Comparison of ENCODE assay signal across 10 cellular contexts in the genomic region with DNA sequence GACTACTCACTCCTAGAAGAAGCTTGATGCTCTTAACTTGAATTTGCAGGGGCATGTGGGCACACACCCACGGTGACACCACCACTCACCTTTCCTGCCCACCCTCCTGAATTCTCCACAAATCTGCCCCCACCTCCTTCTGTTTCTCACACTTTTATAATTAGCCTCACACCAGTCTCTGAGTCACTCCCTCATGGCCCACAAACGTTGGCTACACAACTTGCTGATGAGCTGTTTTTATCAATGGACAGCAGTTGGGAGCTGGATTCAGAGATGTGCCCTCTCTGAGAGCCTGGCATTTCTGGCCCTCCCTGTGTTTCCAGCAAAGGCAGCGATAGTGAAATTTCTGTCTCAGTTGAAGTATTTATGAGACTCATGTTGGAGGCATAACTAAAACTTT. TPM values are rescaled to one million over a fixed set of nuclear protein-coding genes. Genes with fewer than 3 reads are reported as not detected.
A peak's percentile ranks its signal among the peaks of the same experiment; 100 is the strongest.
DNase-seq lines count a peak whose midpoint lies in the region; ATAC-seq and TF ChIP-seq lines count a peak whose summit lies in the region.
"Had no signal": no experiment of that assay in that cellular context is flagged by ENCODE, and none has a peak within 500 bp of the region (broad histone marks: within the 10 kb centered on the region; RNA-seq: fewer than 3 reads in every experiment).

No MANE protein-coding gene starts in this region.

- in situ Hi-C loops in GM23248 (cut with MboI), result no loop called here

- H3K9me3 ChIP-seq in GM23248 (ENCODE audit: low read depth), result no peaks in the 10 kb centered on the region
- no peaks in the 10 kb centered on the region for H3K9me3 ChIP-seq in testis

- H3K36me3 ChIP-seq in GM23248 (ENCODE audit: low read depth), result no peaks in the 10 kb centered on the region
- no peaks in the 10 kb centered on the region for H3K36me3 ChIP-seq in testis (ENCODE audit: low read depth, missing control alignments)
- H3K36me3 ChIP-seq: WERI-Rb-1 had no signal

- ATAC-seq in activated naive CD8-positive, alpha-beta T cell treated with anti-CD3 and anti-CD28 coated beads, Interleukin-2, amount 10 ng/mL, durations not matched to agents 7 days and 5 days (ENCODE audit: low read depth), result no peak

- peak overlapping the region in 6 of 7 donors; percentile 27 to 82 (median 68) for H3K27ac Mint-ChIP-seq in CD14-positive monocyte
- H3K27ac Mint-ChIP-seq in activated naive CD8-positive, alpha-beta T cell treated with anti-CD3 and anti-CD28 coated beads, Interleukin-2, amount 10 ng/mL, durations not matched to agents 7 days and 5 days, result no peak overlapping the region
- H3K27ac Mint-ChIP-seq: HFFc6 had no signal

- TF ChIP-seq CTCF in CD14-positive monocyte (IDR thresholded peaks at IDR 0.05) (no peak), testis (IDR thresholded peaks at IDR 0.05) (no peak)

- H3K27me3 ChIP-seq in GM23248 (replicated peaks; ENCODE audit: insufficient read depth) (no peaks in the 10 kb centered on the region), testis (no peaks in the 10 kb centered on the region)

- 0 out of 2 replicates have a peak, but pooled peaks cover 5% of the 10 kb centered on the region for H3K4me1 ChIP-seq in GM23248 (ENCODE audit: insufficient read depth)
- H3K4me1 ChIP-seq in testis, result no peaks in the 10 kb centered on the region

- H3K27me3 Mint-ChIP-seq in CD14-positive monocyte (ENCODE audit: low read depth in 3 of 3), result peaks cover 0 to 2% (median 0%) of the 10 kb centered on the region in 3 donors
- H3K27me3 Mint-ChIP-seq in activated naive CD8-positive, alpha-beta T cell treated with anti-CD3 and anti-CD28 coated beads, Interleukin-2, amount 10 ng/mL, durations not matched to agents 7 days and 5 days, result peaks cover 6% of the 10 kb centered on the region

- no peaks in the 10 kb centered on the region for H3K9me2 ChIP-seq in GM23248 (ENCODE audit: insufficient read depth)

- DNase-seq in CD14-positive monocyte (ENCODE audit: low spot score) (peak; percentile 60), GM23248 (peak; percentile 63), myocyte (ENCODE audit: low read depth) (peak; percentile 86), NCI-H69 (lab: John Stamatoyannopoulos, UW) (no peak), testis (no peak), occipital lobe (lab: John Stamatoyannopoulos, UW) (no peak)
- DNase-seq in activated naive CD8-positive, alpha-beta T cell treated with anti-CD3 and anti-CD28 coated beads, Interleukin-2, amount 10 ng/mL, durations not matched to agents 7 days and 5 days, result no peak
- DNase-seq: HFFc6, WERI-Rb-1 had no signal

- H3K4me1 Mint-ChIP-seq in CD14-positive monocyte, result peaks cover 61% of the 10 kb centered on the region
- peaks cover 12% of the 10 kb centered on the region for H3K4me1 Mint-ChIP-seq in activated naive CD8-positive, alpha-beta T cell treated with anti-CD3 and anti-CD28 coated beads, Interleukin-2, amount 10 ng/mL, durations not matched to agents 7 days and 5 days

- H3K4me2 ChIP-seq in GM23248 (ENCODE audit: unreplicated experiment), result no peak overlapping the region

- WGBS in GM23248 (ENCODE audit: low coverage in 1 of 2, low lambda C conversion rate in 2 of 2, missing lambda C conversion rate in 2 of 2), 2 experiments, result 15 to 19% methylated on average over 3 of the region's 3 CpGs
- WGBS in testis, 2 donors, result 67 to 70% methylated on average over 3 of the region's 3 CpGs

- no peak overlapping the region for H2AFZ ChIP-seq in GM23248

- no peak for TF ChIP-seq POLR2A in testis (IDR thresholded peaks at IDR 0.05)

- H3F3A ChIP-seq in GM23248 (ENCODE audit: insufficient read depth), result no peaks in the 10 kb centered on the region

- no peak overlapping the region for H3K4me3 ChIP-seq in GM23248
- no peak overlapping the region for H3K4me3 ChIP-seq in testis

- H3K36me3 Mint-ChIP-seq in CD14-positive monocyte, result peaks cover 0 to 3% of the 10 kb centered on the region in 2 donors
- peaks cover 4% of the 10 kb centered on the region for H3K36me3 Mint-ChIP-seq in activated naive CD8-positive, alpha-beta T cell treated with anti-CD3 and anti-CD28 coated beads, Interleukin-2, amount 10 ng/mL, durations not matched to agents 7 days and 5 days

- POLR2A ChIA-PET in activated naive CD8-positive, alpha-beta T cell treated with anti-CD3 and anti-CD28 coated beads, Interleukin-2, amount 10 ng/mL, durations not matched to agents 7 days and 5 days (lab: Charles Lee), result no interaction called here

- H3K27ac ChIP-seq in GM23248, result no peak overlapping the region
- H3K27ac ChIP-seq in testis, result no peak overlapping the region
- H3K27ac ChIP-seq: WERI-Rb-1 had no signal

- no peak overlapping the region for H3K9ac ChIP-seq in GM23248

- no peaks in the 10 kb centered on the region for H4K20me1 ChIP-seq in GM23248 (ENCODE audit: insufficient read depth)

- peaks cover 0 to 2% (median 0%) of the 10 kb centered on the region in 7 donors for H3K9me3 Mint-ChIP-seq in CD14-positive monocyte
- H3K9me3 Mint-ChIP-seq in activated naive CD8-positive, alpha-beta T cell treated with anti-CD3 and anti-CD28 coated beads, Interleukin-2, amount 10 ng/mL, durations not matched to agents 7 days and 5 days, result no peaks in the 10 kb centered on the region
- H3K9me3 Mint-ChIP-seq: HFFc6; stimulated activated naive CD8-positive, alpha-beta T cell treated with anti-CD3 and anti-CD28 coated beads, Interleukin-15, Interleukin-2, amounts not matched to agents 100 ng/mL and 50 ng/mL, for 24 hours had no signal

- H3K4me3 Mint-ChIP-seq in CD14-positive monocyte, result peak overlapping the region in 1 of 2 donors; percentile 92
- H3K4me3 Mint-ChIP-seq in activated naive CD8-positive, alpha-beta T cell treated with anti-CD3 and anti-CD28 coated beads, Interleukin-2, amount 10 ng/mL, durations not matched to agents 7 days and 5 days, result peak overlapping the region; percentile 1
- H3K4me3 Mint-ChIP-seq: HFFc6 had no signal

- intact Hi-C loops in CD14-positive monocyte (cut with micrococcal nuclease) (no loop called here), testis (cut with DNase I; ENCODE audit: low total_unique reads) (no loop called here)

- H3K79me2 ChIP-seq in GM23248 (ENCODE audit: insufficient read depth), result no peaks in the 10 kb centered on the region

RNA-seq across cellular contexts. Expression of a gene that starts 1.3 kb away (rescaled TPM):
- polyA plus RNA-seq in CD14-positive monocyte, result under 1 TPM; 0.23 to 0.73 TPM
- total RNA-seq in GM23248 (2014; rRNA removed; shearing (Covaris generic)), result 0.32 and 1.1 TPM in 2 replicates
- 0.29 and 0.93 TPM in 2 replicates for polyA plus RNA-seq in GM23248 (2016; fragmentation: Nextera tagmentation; extraction: Ambion mirVana)
- 1 to 10 TPM; 3.5 to 4.1 TPM for total RNA-seq in activated naive CD8-positive, alpha-beta T cell treated with anti-CD3 and anti-CD28 coated beads, Interleukin-2, amount 10 ng/mL, durations not matched to agents 7 days and 5 days
- 2.9 and 24.8 TPM in 2 replicates for total RNA-seq in myocyte
- polyA plus RNA-seq in myocyte (2012), result 2.5 TPM
- 1 to 10 TPM; 5.4 to 7.6 TPM for total RNA-seq in testis
- 6.7 TPM for polyA plus RNA-seq in testis (ENCODE audit: insufficient read depth, low read depth, low replicate concordance)
- total RNA-seq in occipital lobe, result 3.0 TPM

Comparison
In these comparisons a context has a peak if more than half of its experiments do, and no peak if none do; other contexts are left out.
1. DNase-seq: peak in CD14-positive monocyte (single experiment), GM23248 (single experiment) and myocyte (single experiment); none in activated naive CD8-positive, alpha-beta T cell treated with anti-CD3 and anti-CD28 coated beads, Interleukin-2, amount 10 ng/mL, durations not matched to agents 7 days and 5 days (single experiment), NCI-H69 (single experiment), testis (single experiment) and occipital lobe (single experiment).